14 cellular contexts compared by ENCODE assay signal in genomic region chr11:79026803-79027445, GRCh38.
DNase-seq lines count a peak whose midpoint lies in the region; ATAC-seq and TF ChIP-seq lines count a peak whose summit lies in the region.
"Had no signal": no experiment of that assay in that cellular context is flagged by ENCODE, and none has a peak within 500 bp of the region (broad histone marks: within the 10 kb centered on the region; RNA-seq: fewer than 3 reads in every experiment).

No MANE protein-coding gene starts in this region.

- H3K4me3 ChIP-seq in HL-60 (replicated peaks; ENCODE audit: insufficient read depth, low read length): no peak overlapping the region
- H3K4me3 ChIP-seq in fibroblast of mammary gland (ENCODE audit: control insufficient read depth, low read depth, low read length): no peak overlapping the region
- H3K4me3 ChIP-seq in heart right ventricle: no peak overlapping the region

- peak; percentile 1 to 36 for DNase-seq in HL-60 (ENCODE audit: low read depth in 1 of 2, low spot score in 1 of 2)
- peak; percentile 62 for DNase-seq in fibroblast of mammary gland (ENCODE audit: low read depth)
- no peak for DNase-seq in activated T-helper 1 cell treated with anti-CD3 and anti-CD28 coated beads, Interleukin-12 subunit alpha, Interleukin-12 subunit beta, Interleukin-2, Interleukin-4 antibody, amounts not matched to agents 30 ng/mL and 10 ng/mL and 1 ng/mL, durations not matched to agents 14 hours and 24 hours and 36 hours (ENCODE audit: low spot score)
- no peak for DNase-seq in GM10266 (ENCODE audit: extremely low spot score)
- no peak for DNase-seq in hippocampal formation (lab: John Stamatoyannopoulos, UW)
- no peak for DNase-seq in heart right ventricle
- DNase-seq: DMS79 treated with DMSO at 0.1 percent for 48 hours; GOT3; kidney glomerular epithelial cell; NCI-H524; retina; stimulated activated CD8-positive, alpha-beta memory T cell treated with anti-CD3 and anti-CD28 coated beads, Interleukin-4, amount 100 ng/mL, for 48 hours had no signal

- peaks cover 0 to 11% (median 0%) of the 10 kb centered on the region in 9 donors for H3K4me1 ChIP-seq in heart right ventricle

- no peaks in the 10 kb centered on the region for H3K36me3 ChIP-seq in heart right ventricle

- ATAC-seq in GM18505 (IDR thresholded peaks at IDR 0.05; ENCODE audit: unreplicated experiment) (peak; percentile 88), GM21723 (IDR thresholded peaks at IDR 0.05; ENCODE audit: unreplicated experiment) (peak; percentile 81), heart right ventricle (no peak)

- no peak overlapping the region for H3K27ac ChIP-seq in HL-60 (replicated peaks)
- no peak overlapping the region for H3K27ac ChIP-seq in heart right ventricle

- H3K27me3 ChIP-seq in HL-60 (ENCODE audit: insufficient read depth, poor library complexity, severe bottlenecking) (peaks cover 24% of the 10 kb centered on the region), heart right ventricle (peaks cover 0 to 96% (median 26%) of the 10 kb centered on the region in 7 donors)

- intact Hi-C loops in activated T-helper 1 cell treated with anti-CD3 and anti-CD28 coated beads, Interleukin-12 subunit alpha, Interleukin-12 subunit beta, Interleukin-2, Interleukin-4 antibody, amounts not matched to agents 30 ng/mL and 10 ng/mL and 1 ng/mL, durations not matched to agents 14 hours and 24 hours and 36 hours (cut with micrococcal nuclease): no loop called here
- intact Hi-C loops in heart right ventricle (cut with DNase I): no loop called here

- no peaks in the 10 kb centered on the region for H3K9me3 Mint-ChIP-seq in activated T-helper 1 cell treated with anti-CD3 and anti-CD28 coated beads, Interleukin-12 subunit alpha, Interleukin-12 subunit beta, Interleukin-2, Interleukin-4 antibody, amounts not matched to agents 30 ng/mL and 10 ng/mL and 1 ng/mL, durations not matched to agents 14 hours and 24 hours and 36 hours

- TF ChIP-seq CTCF in HL-60 (IDR thresholded peaks at IDR 0.05; ENCODE audit: insufficient read depth, low read length): no peak
- TF ChIP-seq CTCF in fibroblast of mammary gland (conservative IDR thresholded peaks at IDR 0.05; ENCODE audit: control insufficient read depth, insufficient read depth, low read depth, low read length): no peak
- no peak for TF ChIP-seq CTCF in GM10266 (IDR thresholded peaks at IDR 0.05; ENCODE audit: control insufficient read depth, insufficient read depth, low read depth, missing control alignments)
- no peak for TF ChIP-seq CTCF in heart right ventricle (IDR thresholded peaks at IDR 0.05)

- no peak for TF ChIP-seq POLR2A in GM18505 (IDR thresholded peaks at IDR 0.05; ENCODE audit: borderline replicate concordance, extremely low read depth, insufficient read depth, insufficient read length)

- no peak overlapping the region for H3K4me3 Mint-ChIP-seq in activated T-helper 1 cell treated with anti-CD3 and anti-CD28 coated beads, Interleukin-12 subunit alpha, Interleukin-12 subunit beta, Interleukin-2, Interleukin-4 antibody, amounts not matched to agents 30 ng/mL and 10 ng/mL and 1 ng/mL, durations not matched to agents 14 hours and 24 hours and 36 hours

- peaks cover 22% of the 10 kb centered on the region for H3K27me3 Mint-ChIP-seq in activated T-helper 1 cell treated with anti-CD3 and anti-CD28 coated beads, Interleukin-12 subunit alpha, Interleukin-12 subunit beta, Interleukin-2, Interleukin-4 antibody, amounts not matched to agents 30 ng/mL and 10 ng/mL and 1 ng/mL, durations not matched to agents 14 hours and 24 hours and 36 hours (ENCODE audit: insufficient read depth)

- no peaks in the 10 kb centered on the region for H3K9me3 ChIP-seq in heart right ventricle

- H3K4me1 Mint-ChIP-seq in activated T-helper 1 cell treated with anti-CD3 and anti-CD28 coated beads, Interleukin-12 subunit alpha, Interleukin-12 subunit beta, Interleukin-2, Interleukin-4 antibody, amounts not matched to agents 30 ng/mL and 10 ng/mL and 1 ng/mL, durations not matched to agents 14 hours and 24 hours and 36 hours (ENCODE audit: low read depth): peaks cover 6% of the 10 kb centered on the region

- H3K27ac Mint-ChIP-seq in activated T-helper 1 cell treated with anti-CD3 and anti-CD28 coated beads, Interleukin-12 subunit alpha, Interleukin-12 subunit beta, Interleukin-2, Interleukin-4 antibody, amounts not matched to agents 30 ng/mL and 10 ng/mL and 1 ng/mL, durations not matched to agents 14 hours and 24 hours and 36 hours: no peak overlapping the region

- H3K36me3 Mint-ChIP-seq in activated T-helper 1 cell treated with anti-CD3 and anti-CD28 coated beads, Interleukin-12 subunit alpha, Interleukin-12 subunit beta, Interleukin-2, Interleukin-4 antibody, amounts not matched to agents 30 ng/mL and 10 ng/mL and 1 ng/mL, durations not matched to agents 14 hours and 24 hours and 36 hours (ENCODE audit: low read depth): no peaks in the 10 kb centered on the region

- WGBS in heart right ventricle, 2 donors: 80% methylated on average over 3 of the region's 3 CpGs

Comparison
In these comparisons a context has a peak if more than half of its experiments do, and no peak if none do; other contexts are left out.
1. ATAC-seq: peak in GM18505 (single experiment) and GM21723 (single experiment); none in heart right ventricle (0 of 8).
2. DNase-seq: peak in HL-60 (2 of 2) and fibroblast of mammary gland (single experiment); none in activated T-helper 1 cell treated with anti-CD3 and anti-CD28 coated beads, Interleukin-12 subunit alpha, Interleukin-12 subunit beta, Interleukin-2, Interleukin-4 antibody, amounts not matched to agents 30 ng/mL and 10 ng/mL and 1 ng/mL, durations not matched to agents 14 hours and 24 hours and 36 hours (single experiment), GM10266 (single experiment), hippocampal formation (0 of 2) and heart right ventricle (0 of 2).